Comparison of ENCODE assay signal across 23 cellular contexts in genomic region chr5:53677632-53678031, GRCh38.
DNase-seq lines count a peak whose midpoint lies in the region; ATAC-seq and TF ChIP-seq lines count a peak whose summit lies in the region.
"Had no signal": no experiment of that assay in that cellular context is flagged by ENCODE, and none has a peak within 500 bp of the region (broad histone marks: within the 10 kb centered on the region; RNA-seq: fewer than 3 reads in every experiment).

No MANE protein-coding gene starts in this region.

- no peaks in the 10 kb centered on the region for H3K27me3 ChIP-seq in heart left ventricle
- no peaks in the 10 kb centered on the region for H3K27me3 ChIP-seq in neural cell (ENCODE audit: insufficient read depth, low read depth, low read length)
- H3K27me3 ChIP-seq: BE2C; BLaER1 treated with 17β-estradiol and CSF1 and Interleukin-3, amounts not matched to agents 10 nM and 100 nM had no signal

- ATAC-seq in Right ventricle myocardium superior (ENCODE audit: poor library complexity) = peak; percentile 62
- no peak for ATAC-seq in left cardiac atrium
- peak; percentile 65 to 79 (median 72) for ATAC-seq in heart left ventricle
- ATAC-seq in GM21619 (IDR thresholded peaks at IDR 0.05; ENCODE audit: unreplicated experiment) = no peak
- no peak for ATAC-seq in GM21529 (IDR thresholded peaks at IDR 0.05; ENCODE audit: unreplicated experiment)
- ATAC-seq: A549, GM12878, GM23338 had no signal

- intact Hi-C loops in Right ventricle myocardium superior (cut with DNase I) = no loop called here
- intact Hi-C loops in left cardiac atrium (cut with DNase I) = no loop called here
- intact Hi-C loops in heart left ventricle (cut with DNase I) = loop anchor here in 2 of 10 donors (10.0 kb wide), 1 partner anchor 113 kb away; the partner anchor contains the start of gene NDUFS4 (in 2 of the 2)

- no peak for TF ChIP-seq POLR2A in heart left ventricle (IDR thresholded peaks at IDR 0.05)

- no peak overlapping the region for H2AFZ ChIP-seq in neural cell (ENCODE audit: low read depth, low read length)
- H2AFZ ChIP-seq: GM23338 had no signal

- H4K20me1 ChIP-seq in neural cell (ENCODE audit: insufficient read depth) = no peaks in the 10 kb centered on the region
- H4K20me1 ChIP-seq: BLaER1 treated with 17β-estradiol and CSF1 and Interleukin-3, amounts not matched to agents 10 nM and 100 nM had no signal

- no peak overlapping the region for H3K9ac ChIP-seq in neural cell (ENCODE audit: low read length)
- H3K9ac ChIP-seq: BLaER1 treated with 17β-estradiol and CSF1 and Interleukin-3, amounts not matched to agents 10 nM and 100 nM had no signal

- no peak for DNase-seq in Right ventricle myocardium superior
- no peak for DNase-seq in left cardiac atrium
- DNase-seq in dedifferentiated amniotic fluid mesenchymal stem cell (ENCODE audit: extremely low spot score) = peak; percentile 7
- DNase-seq in heart left ventricle = no peak
- DNase-seq in epidermal melanocyte (ENCODE audit: insufficient read length, low spot score) = no peak
- DNase-seq: 8988T; ACHN; AML-193; BE2C; CD4-positive, alpha-beta T cell; CD8-positive, alpha-beta memory T cell; DMS79; EL; GDM1; H7; HCEC 1CT had no signal

- H3K9me3 ChIP-seq in heart left ventricle (no peaks in the 10 kb centered on the region), neural cell (ENCODE audit: low read length) (no peaks in the 10 kb centered on the region)
- H3K9me3 ChIP-seq: A549; BE2C; BLaER1 treated with 17β-estradiol and CSF1 and Interleukin-3, amounts not matched to agents 10 nM and 100 nM had no signal

- no peak overlapping the region for H3K4me2 ChIP-seq in neural cell (ENCODE audit: low read length)
- H3K4me2 ChIP-seq: A549; BLaER1 treated with 17β-estradiol and CSF1 and Interleukin-3, amounts not matched to agents 10 nM and 100 nM; GM23338 had no signal

- no peaks in the 10 kb centered on the region for H3K79me2 ChIP-seq in neural cell (replicated peaks; ENCODE audit: insufficient read depth, low read length)

- H3K4me3 ChIP-seq in heart left ventricle = no peak overlapping the region
- no peak overlapping the region for H3K4me3 ChIP-seq in neural cell (ENCODE audit: low read length)
- H3K4me3 ChIP-seq: A549; BLaER1 treated with 17β-estradiol and CSF1 and Interleukin-3, amounts not matched to agents 10 nM and 100 nM; GM12878; GM23338 had no signal

- peak; percentile 86 for TF ChIP-seq EP300 in neural cell (conservative IDR thresholded peaks at IDR 0.05; ENCODE audit: poor library complexity, severe bottlenecking)

- peak overlapping the region in 3 of 12 donors; percentile 2 to 23 (median 5) for H3K27ac ChIP-seq in heart left ventricle
- H3K27ac ChIP-seq in neural cell (ENCODE audit: low read length) = no peak overlapping the region
- H3K27ac ChIP-seq: A549; BLaER1 treated with 17β-estradiol and CSF1 and Interleukin-3, amounts not matched to agents 10 nM and 100 nM had no signal

- TF ChIP-seq CTCF in heart left ventricle (IDR thresholded peaks at IDR 0.05) (no peak), neural cell (IDR thresholded peaks at IDR 0.05; ENCODE audit: poor library complexity, severe bottlenecking) (no peak)

- no peak for TF ChIP-seq RAD21 in neural cell (conservative IDR thresholded peaks at IDR 0.05)

- peaks cover 0 to 43% (median 6%) of the 10 kb centered on the region in 12 donors for H3K4me1 ChIP-seq in heart left ventricle
- H3K4me1 ChIP-seq: A549, BE2C had no signal

- WGBS in heart left ventricle, 4 donors = 61 to 68% (median 65%) methylated on average over 3 of the region's 3 CpGs

- no peaks in the 10 kb centered on the region for H3K9me2 ChIP-seq in neural cell (ENCODE audit: insufficient read depth, low read length)

- no peaks in the 10 kb centered on the region for H3F3A ChIP-seq in neural cell (ENCODE audit: insufficient read depth, low read length, poor library complexity, severe bottlenecking)

- H3K36me3 ChIP-seq in heart left ventricle (peaks cover 0 to 5% (median 0%) of the 10 kb centered on the region in 9 donors), neural cell (ENCODE audit: insufficient read depth, low read length) (no peaks in the 10 kb centered on the region)
- H3K36me3 ChIP-seq: BE2C had no signal

TF ChIP-seq in neural cell, 6 proteins besides CTCF, POLR2A, EP300 and RAD21:
- peak; percentile 56 for TF ChIP-seq POLR2AphosphoS5 (IDR thresholded peaks at IDR 0.05)
- TF ChIP-seq EZH2 (IDR thresholded peaks at IDR 0.05; ENCODE audit: borderline replicate concordance, insufficient read depth, low read length, poor library complexity, severe bottlenecking) = no peak
- TF ChIP-seq MXI1 (conservative IDR thresholded peaks at IDR 0.05; ENCODE audit: poor library complexity, severe bottlenecking) = no peak
- TF ChIP-seq, protein P1, sequence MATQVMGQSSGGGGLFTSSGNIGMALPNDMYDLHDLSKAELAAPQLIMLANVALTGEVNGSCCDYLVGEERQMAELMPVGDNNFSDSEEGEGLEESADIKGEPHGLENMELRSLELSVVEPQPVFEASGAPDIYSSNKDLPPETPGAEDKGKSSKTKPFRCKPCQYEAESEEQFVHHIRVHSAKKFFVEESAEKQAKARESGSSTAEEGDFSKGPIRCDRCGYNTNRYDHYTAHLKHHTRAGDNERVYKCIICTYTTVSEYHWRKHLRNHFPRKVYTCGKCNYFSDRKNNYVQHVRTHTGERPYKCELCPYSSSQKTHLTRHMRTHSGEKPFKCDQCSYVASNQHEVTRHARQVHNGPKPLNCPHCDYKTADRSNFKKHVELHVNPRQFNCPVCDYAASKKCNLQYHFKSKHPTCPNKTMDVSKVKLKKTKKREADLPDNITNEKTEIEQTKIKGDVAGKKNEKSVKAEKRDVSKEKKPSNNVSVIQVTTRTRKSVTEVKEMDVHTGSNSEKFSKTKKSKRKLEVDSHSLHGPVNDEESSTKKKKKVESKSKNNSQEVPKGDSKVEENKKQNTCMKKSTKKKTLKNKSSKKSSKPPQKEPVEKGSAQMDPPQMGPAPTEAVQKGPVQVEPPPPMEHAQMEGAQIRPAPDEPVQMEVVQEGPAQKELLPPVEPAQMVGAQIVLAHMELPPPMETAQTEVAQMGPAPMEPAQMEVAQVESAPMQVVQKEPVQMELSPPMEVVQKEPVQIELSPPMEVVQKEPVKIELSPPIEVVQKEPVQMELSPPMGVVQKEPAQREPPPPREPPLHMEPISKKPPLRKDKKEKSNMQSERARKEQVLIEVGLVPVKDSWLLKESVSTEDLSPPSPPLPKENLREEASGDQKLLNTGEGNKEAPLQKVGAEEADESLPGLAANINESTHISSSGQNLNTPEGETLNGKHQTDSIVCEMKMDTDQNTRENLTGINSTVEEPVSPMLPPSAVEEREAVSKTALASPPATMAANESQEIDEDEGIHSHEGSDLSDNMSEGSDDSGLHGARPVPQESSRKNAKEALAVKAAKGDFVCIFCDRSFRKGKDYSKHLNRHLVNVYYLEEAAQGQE (IDR thresholded peaks at IDR 0.05; ENCODE audit: borderline replicate concordance) = peak; percentile 28
- TF ChIP-seq TAF1 (IDR thresholded peaks at IDR 0.05; ENCODE audit: low read depth) = no peak
- no peak for TF ChIP-seq SMC3 (conservative IDR thresholded peaks at IDR 0.05; ENCODE audit: poor library complexity)

Comparison
In these comparisons a context has a peak if more than half of its experiments do, and no peak if none do; other contexts are left out.
1. ATAC-seq: peak in Right ventricle myocardium superior (single experiment) and heart left ventricle (4 of 4); none in left cardiac atrium (0 of 2), GM21619 (single experiment) and GM21529 (single experiment).